ENCODE assay signal across 19 cellular contexts in genomic region chr14:99185436-99186068, GRCh38.
DNase-seq lines count a peak whose midpoint lies in the region; ATAC-seq and TF ChIP-seq lines count a peak whose summit lies in the region.
"Had no signal": no experiment of that assay in that cellular context is flagged by ENCODE, and none has a peak within 500 bp of the region (broad histone marks: within the 10 kb centered on the region; RNA-seq: fewer than 3 reads in every experiment).

No MANE protein-coding gene starts in this region.

- no peaks in the 10 kb centered on the region for H3K27me3 ChIP-seq in sigmoid colon
- H3K27me3 ChIP-seq: ascending aorta, BLaER1, testis had no signal

- no peak for TF ChIP-seq EP300 in sigmoid colon (IDR thresholded peaks at IDR 0.05)

- H3K4me3 ChIP-seq in sigmoid colon, result no peak overlapping the region
- H3K4me3 ChIP-seq: ascending aorta, BLaER1, prostate gland, skin epidermis, testis had no signal

- intact Hi-C loops in sigmoid colon (cut with DNase I), result no loop called here

- ATAC-seq in WTC11, result no peak
- no peak for ATAC-seq in activated naive CD8-positive, alpha-beta T cell treated with anti-CD3 and anti-CD28 coated beads, Interleukin-2, amount 10 ng/mL, durations not matched to agents 7 days and 5 days (ENCODE audit: low read depth)
- ATAC-seq in HG03280 (IDR thresholded peaks at IDR 0.05; ENCODE audit: unreplicated experiment), result no peak
- no peak for ATAC-seq in GM18868 (IDR thresholded peaks at IDR 0.05; ENCODE audit: unreplicated experiment)

- CTCF ChIA-PET in WTC11 (lab: Charles Lee), result interaction anchor here (1.1 kb wide), 1 partner anchor 134 kb away, joined by 4 read pairs; no protein-coding TSS in a partner anchor

- H3K27me3 Mint-ChIP-seq in WTC11 (ENCODE audit: low read depth), result no peaks in the 10 kb centered on the region
- no peaks in the 10 kb centered on the region for H3K27me3 Mint-ChIP-seq in activated naive CD8-positive, alpha-beta T cell treated with anti-CD3 and anti-CD28 coated beads, Interleukin-2, amount 10 ng/mL, durations not matched to agents 7 days and 5 days
- H3K27me3 Mint-ChIP-seq: naive B cell had no signal

- DNase-seq in activated CD4-positive, alpha-beta T cell treated with anti-CD3 and anti-CD28 coated beads for 48 hours, result peak; percentile 34
- no peak for DNase-seq in activated CD4-positive, alpha-beta T cell treated with anti-CD3 and anti-CD28 coated beads, Interleukin-2, amount 50 U/mL, for 4 hours
- DNase-seq in WTC11 (ENCODE audit: low spot score) (no peak), sigmoid colon (peak; percentile 50), cerebellar cortex (ENCODE audit: low spot score) (no peak)
- DNase-seq in activated naive CD8-positive, alpha-beta T cell treated with anti-CD3 and anti-CD28 coated beads, Interleukin-2, amount 10 ng/mL, durations not matched to agents 7 days and 5 days, result peak; percentile 43
- DNase-seq: HFFc6; KG1; naive B cell; NCI-H2029 treated with DMSO at 0.1 percent for 48 hours; stimulated activated CD4-positive, alpha-beta T cell treated with anti-CD3 and anti-CD28 coated beads, Interleukin-4, amount 100 ng/mL, for 1 hour; testis had no signal

- H3K4me1 Mint-ChIP-seq in WTC11, result peaks cover 35% of the 10 kb centered on the region
- peaks cover 93% of the 10 kb centered on the region for H3K4me1 Mint-ChIP-seq in activated naive CD8-positive, alpha-beta T cell treated with anti-CD3 and anti-CD28 coated beads, Interleukin-2, amount 10 ng/mL, durations not matched to agents 7 days and 5 days
- H3K4me1 Mint-ChIP-seq: naive B cell had no signal

- WGBS in sigmoid colon, 2 donors, result 85 to 92% methylated on average over 16 of the region's 16 CpGs

- H3K9me3 Mint-ChIP-seq in WTC11, result no peaks in the 10 kb centered on the region
- H3K9me3 Mint-ChIP-seq in activated naive CD8-positive, alpha-beta T cell treated with anti-CD3 and anti-CD28 coated beads, Interleukin-2, amount 10 ng/mL, durations not matched to agents 7 days and 5 days, result no peaks in the 10 kb centered on the region

- TF ChIP-seq CTCF in WTC11 (IDR thresholded peaks at IDR 0.05) (no peak), sigmoid colon (IDR thresholded peaks at IDR 0.05) (no peak)

- no peaks in the 10 kb centered on the region for H3K4me1 ChIP-seq in sigmoid colon
- H3K4me1 ChIP-seq: ascending aorta, prostate gland, testis had no signal

- peak overlapping the region; percentile 80; the same call in 1 of the 2 replicates for H3K27ac Mint-ChIP-seq in WTC11
- H3K27ac Mint-ChIP-seq in activated naive CD8-positive, alpha-beta T cell treated with anti-CD3 and anti-CD28 coated beads, Interleukin-2, amount 10 ng/mL, durations not matched to agents 7 days and 5 days, result peak overlapping the region; percentile 95
- H3K27ac Mint-ChIP-seq: HFFc6 had no signal

- H3K36me3 Mint-ChIP-seq in WTC11, result no peaks in the 10 kb centered on the region
- peaks cover 19% of the 10 kb centered on the region for H3K36me3 Mint-ChIP-seq in activated naive CD8-positive, alpha-beta T cell treated with anti-CD3 and anti-CD28 coated beads, Interleukin-2, amount 10 ng/mL, durations not matched to agents 7 days and 5 days
- H3K36me3 Mint-ChIP-seq: naive B cell had no signal

- H3K27ac ChIP-seq in sigmoid colon, result no peak overlapping the region
- H3K27ac ChIP-seq: ascending aorta, BLaER1, prostate gland, testis, VCaP had no signal

- no peak overlapping the region for H3K4me3 Mint-ChIP-seq in WTC11
- H3K4me3 Mint-ChIP-seq in activated naive CD8-positive, alpha-beta T cell treated with anti-CD3 and anti-CD28 coated beads, Interleukin-2, amount 10 ng/mL, durations not matched to agents 7 days and 5 days, result peak overlapping the region; percentile 72
- H3K4me3 Mint-ChIP-seq: HFFc6, naive B cell had no signal

- no peaks in the 10 kb centered on the region for H3K36me3 ChIP-seq in sigmoid colon
- H3K36me3 ChIP-seq: ascending aorta, prostate gland had no signal

- POLR2A ChIA-PET in WTC11 (lab: Charles Lee), result interaction anchor here (0.6 kb wide), 1 partner anchor 99 kb away, joined by 4 read pairs; no protein-coding TSS in a partner anchor
- POLR2A ChIA-PET in activated naive CD8-positive, alpha-beta T cell treated with anti-CD3 and anti-CD28 coated beads, Interleukin-2, amount 10 ng/mL, durations not matched to agents 7 days and 5 days (lab: Charles Lee), result interaction anchor here (0.7 to 2.8 kb wide), 5 partner anchors 20 to 1045 kb away, joined by 3 to 15 read pairs (median 4); no protein-coding TSS in a partner anchor

- H3K9me3 ChIP-seq in sigmoid colon, result no peaks in the 10 kb centered on the region
- H3K9me3 ChIP-seq: ascending aorta, BLaER1, prostate gland, testis had no signal

- TF ChIP-seq POLR2A in sigmoid colon (IDR thresholded peaks at IDR 0.05), result no peak

TF ChIP-seq in WTC11, 78 proteins besides CTCF, POLR2A, EP300 and RAD21 (continues in another document):
- TF ChIP-seq ZBTB21 (CRISPR knock-in tag; IDR thresholded peaks at IDR 0.05; ENCODE audit: borderline replicate concordance), result no peak
- TF ChIP-seq, protein P1, sequence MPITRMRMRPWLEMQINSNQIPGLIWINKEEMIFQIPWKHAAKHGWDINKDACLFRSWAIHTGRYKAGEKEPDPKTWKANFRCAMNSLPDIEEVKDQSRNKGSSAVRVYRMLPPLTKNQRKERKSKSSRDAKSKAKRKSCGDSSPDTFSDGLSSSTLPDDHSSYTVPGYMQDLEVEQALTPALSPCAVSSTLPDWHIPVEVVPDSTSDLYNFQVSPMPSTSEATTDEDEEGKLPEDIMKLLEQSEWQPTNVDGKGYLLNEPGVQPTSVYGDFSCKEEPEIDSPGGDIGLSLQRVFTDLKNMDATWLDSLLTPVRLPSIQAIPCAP (CRISPR knock-in tag; IDR thresholded peaks at IDR 0.05), result no peak
- TF ChIP-seq E2F5 (CRISPR knock-in tag; IDR thresholded peaks at IDR 0.05), result no peak
- TF ChIP-seq, protein P2, sequence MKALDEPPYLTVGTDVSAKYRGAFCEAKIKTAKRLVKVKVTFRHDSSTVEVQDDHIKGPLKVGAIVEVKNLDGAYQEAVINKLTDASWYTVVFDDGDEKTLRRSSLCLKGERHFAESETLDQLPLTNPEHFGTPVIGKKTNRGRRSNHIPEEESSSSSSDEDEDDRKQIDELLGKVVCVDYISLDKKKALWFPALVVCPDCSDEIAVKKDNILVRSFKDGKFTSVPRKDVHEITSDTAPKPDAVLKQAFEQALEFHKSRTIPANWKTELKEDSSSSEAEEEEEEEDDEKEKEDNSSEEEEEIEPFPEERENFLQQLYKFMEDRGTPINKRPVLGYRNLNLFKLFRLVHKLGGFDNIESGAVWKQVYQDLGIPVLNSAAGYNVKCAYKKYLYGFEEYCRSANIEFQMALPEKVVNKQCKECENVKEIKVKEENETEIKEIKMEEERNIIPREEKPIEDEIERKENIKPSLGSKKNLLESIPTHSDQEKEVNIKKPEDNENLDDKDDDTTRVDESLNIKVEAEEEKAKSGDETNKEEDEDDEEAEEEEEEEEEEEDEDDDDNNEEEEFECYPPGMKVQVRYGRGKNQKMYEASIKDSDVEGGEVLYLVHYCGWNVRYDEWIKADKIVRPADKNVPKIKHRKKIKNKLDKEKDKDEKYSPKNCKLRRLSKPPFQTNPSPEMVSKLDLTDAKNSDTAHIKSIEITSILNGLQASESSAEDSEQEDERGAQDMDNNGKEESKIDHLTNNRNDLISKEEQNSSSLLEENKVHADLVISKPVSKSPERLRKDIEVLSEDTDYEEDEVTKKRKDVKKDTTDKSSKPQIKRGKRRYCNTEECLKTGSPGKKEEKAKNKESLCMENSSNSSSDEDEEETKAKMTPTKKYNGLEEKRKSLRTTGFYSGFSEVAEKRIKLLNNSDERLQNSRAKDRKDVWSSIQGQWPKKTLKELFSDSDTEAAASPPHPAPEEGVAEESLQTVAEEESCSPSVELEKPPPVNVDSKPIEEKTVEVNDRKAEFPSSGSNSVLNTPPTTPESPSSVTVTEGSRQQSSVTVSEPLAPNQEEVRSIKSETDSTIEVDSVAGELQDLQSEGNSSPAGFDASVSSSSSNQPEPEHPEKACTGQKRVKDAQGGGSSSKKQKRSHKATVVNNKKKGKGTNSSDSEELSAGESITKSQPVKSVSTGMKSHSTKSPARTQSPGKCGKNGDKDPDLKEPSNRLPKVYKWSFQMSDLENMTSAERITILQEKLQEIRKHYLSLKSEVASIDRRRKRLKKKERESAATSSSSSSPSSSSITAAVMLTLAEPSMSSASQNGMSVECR (CRISPR knock-in tag; IDR thresholded peaks at IDR 0.05; ENCODE audit: borderline replicate concordance), result no peak
- TF ChIP-seq FOXK1 (CRISPR knock-in tag; IDR thresholded peaks at IDR 0.05), result no peak
- TF ChIP-seq ATF1 (CRISPR knock-in tag; IDR thresholded peaks at IDR 0.05), result no peak
- TF ChIP-seq NFE2L1 (CRISPR knock-in tag; IDR thresholded peaks at IDR 0.05), result no peak
- TF ChIP-seq GRHL2 (CRISPR knock-in tag; IDR thresholded peaks at IDR 0.05; ENCODE audit: insufficient replicate concordance, severe bottlenecking), result no peak
- TF ChIP-seq ZNF396 (CRISPR knock-in tag; IDR thresholded peaks at IDR 0.05; ENCODE audit: borderline replicate concordance), result no peak
- no peak for TF ChIP-seq NFATC4 (CRISPR knock-in tag; IDR thresholded peaks at IDR 0.05)
- TF ChIP-seq SMAD3 (CRISPR knock-in tag; IDR thresholded peaks at IDR 0.05; ENCODE audit: borderline replicate concordance), result no peak
- TF ChIP-seq ZNF219 (CRISPR knock-in tag; IDR thresholded peaks at IDR 0.05; ENCODE audit: borderline replicate concordance), result no peak
- TF ChIP-seq FOXP4 (CRISPR knock-in tag; IDR thresholded peaks at IDR 0.05), result no peak

Comparison
In these comparisons a context has a peak if more than half of its experiments do, and no peak if none do; other contexts are left out.
1. DNase-seq: peak in activated CD4-positive, alpha-beta T cell treated with anti-CD3 and anti-CD28 coated beads for 48 hours (single experiment), activated naive CD8-positive, alpha-beta T cell treated with anti-CD3 and anti-CD28 coated beads, Interleukin-2, amount 10 ng/mL, durations not matched to agents 7 days and 5 days (single experiment) and sigmoid colon (single experiment); none in activated CD4-positive, alpha-beta T cell treated with anti-CD3 and anti-CD28 coated beads, Interleukin-2, amount 50 U/mL, for 4 hours (0 of 2), WTC11 (single experiment) and cerebellar cortex (single experiment).